In the genomic region with DNA sequence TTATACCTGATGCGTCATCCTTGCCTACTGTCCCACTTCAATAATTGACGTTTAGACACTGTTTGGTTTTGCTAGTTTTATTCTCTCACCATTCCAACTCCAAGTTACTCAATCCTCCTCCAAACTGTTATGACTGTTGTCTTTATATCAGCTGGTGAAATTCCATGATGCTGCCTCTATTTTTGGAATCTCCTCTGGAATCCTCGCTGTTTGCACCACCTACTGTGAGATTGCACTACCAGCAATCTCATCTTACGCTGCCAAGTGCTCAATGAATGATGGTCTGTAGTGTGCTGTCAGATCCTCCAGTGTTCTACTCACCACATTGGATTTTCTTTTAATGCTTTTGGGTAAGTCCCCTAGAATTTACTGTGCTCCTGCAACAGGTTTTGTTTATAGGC, we compare ENCODE assay signal across 2 cellular contexts.
TF ChIP-seq lines count a peak whose summit lies in the region.

No MANE protein-coding gene starts in this region.

TF ChIP-seq in GM23338, 12 proteins besides CTCF, POLR2A, EP300 and RAD21 (continued from another document):
- TF ChIP-seq ZNF331 (CRISPR knock-in tag; IDR thresholded peaks at IDR 0.05; ENCODE audit: low read depth) (no peak), JUNB (IDR thresholded peaks at IDR 0.05; ENCODE audit: unreplicated experiment) (no peak), CREB1 (CRISPR knock-in tag; IDR thresholded peaks at IDR 0.05; ENCODE audit: low read depth) (no peak), ZNF114 (CRISPR knock-in tag; IDR thresholded peaks at IDR 0.05) (no peak), EZH2 (IDR thresholded peaks at IDR 0.05; ENCODE audit: low read depth, unreplicated experiment) (no peak), NANOG (IDR thresholded peaks at IDR 0.05; ENCODE audit: borderline replicate concordance) (no peak), EZH2phosphoT487 (IDR thresholded peaks at IDR 0.05; ENCODE audit: unreplicated experiment) (no peak)
- TF ChIP-seq, protein P1, sequence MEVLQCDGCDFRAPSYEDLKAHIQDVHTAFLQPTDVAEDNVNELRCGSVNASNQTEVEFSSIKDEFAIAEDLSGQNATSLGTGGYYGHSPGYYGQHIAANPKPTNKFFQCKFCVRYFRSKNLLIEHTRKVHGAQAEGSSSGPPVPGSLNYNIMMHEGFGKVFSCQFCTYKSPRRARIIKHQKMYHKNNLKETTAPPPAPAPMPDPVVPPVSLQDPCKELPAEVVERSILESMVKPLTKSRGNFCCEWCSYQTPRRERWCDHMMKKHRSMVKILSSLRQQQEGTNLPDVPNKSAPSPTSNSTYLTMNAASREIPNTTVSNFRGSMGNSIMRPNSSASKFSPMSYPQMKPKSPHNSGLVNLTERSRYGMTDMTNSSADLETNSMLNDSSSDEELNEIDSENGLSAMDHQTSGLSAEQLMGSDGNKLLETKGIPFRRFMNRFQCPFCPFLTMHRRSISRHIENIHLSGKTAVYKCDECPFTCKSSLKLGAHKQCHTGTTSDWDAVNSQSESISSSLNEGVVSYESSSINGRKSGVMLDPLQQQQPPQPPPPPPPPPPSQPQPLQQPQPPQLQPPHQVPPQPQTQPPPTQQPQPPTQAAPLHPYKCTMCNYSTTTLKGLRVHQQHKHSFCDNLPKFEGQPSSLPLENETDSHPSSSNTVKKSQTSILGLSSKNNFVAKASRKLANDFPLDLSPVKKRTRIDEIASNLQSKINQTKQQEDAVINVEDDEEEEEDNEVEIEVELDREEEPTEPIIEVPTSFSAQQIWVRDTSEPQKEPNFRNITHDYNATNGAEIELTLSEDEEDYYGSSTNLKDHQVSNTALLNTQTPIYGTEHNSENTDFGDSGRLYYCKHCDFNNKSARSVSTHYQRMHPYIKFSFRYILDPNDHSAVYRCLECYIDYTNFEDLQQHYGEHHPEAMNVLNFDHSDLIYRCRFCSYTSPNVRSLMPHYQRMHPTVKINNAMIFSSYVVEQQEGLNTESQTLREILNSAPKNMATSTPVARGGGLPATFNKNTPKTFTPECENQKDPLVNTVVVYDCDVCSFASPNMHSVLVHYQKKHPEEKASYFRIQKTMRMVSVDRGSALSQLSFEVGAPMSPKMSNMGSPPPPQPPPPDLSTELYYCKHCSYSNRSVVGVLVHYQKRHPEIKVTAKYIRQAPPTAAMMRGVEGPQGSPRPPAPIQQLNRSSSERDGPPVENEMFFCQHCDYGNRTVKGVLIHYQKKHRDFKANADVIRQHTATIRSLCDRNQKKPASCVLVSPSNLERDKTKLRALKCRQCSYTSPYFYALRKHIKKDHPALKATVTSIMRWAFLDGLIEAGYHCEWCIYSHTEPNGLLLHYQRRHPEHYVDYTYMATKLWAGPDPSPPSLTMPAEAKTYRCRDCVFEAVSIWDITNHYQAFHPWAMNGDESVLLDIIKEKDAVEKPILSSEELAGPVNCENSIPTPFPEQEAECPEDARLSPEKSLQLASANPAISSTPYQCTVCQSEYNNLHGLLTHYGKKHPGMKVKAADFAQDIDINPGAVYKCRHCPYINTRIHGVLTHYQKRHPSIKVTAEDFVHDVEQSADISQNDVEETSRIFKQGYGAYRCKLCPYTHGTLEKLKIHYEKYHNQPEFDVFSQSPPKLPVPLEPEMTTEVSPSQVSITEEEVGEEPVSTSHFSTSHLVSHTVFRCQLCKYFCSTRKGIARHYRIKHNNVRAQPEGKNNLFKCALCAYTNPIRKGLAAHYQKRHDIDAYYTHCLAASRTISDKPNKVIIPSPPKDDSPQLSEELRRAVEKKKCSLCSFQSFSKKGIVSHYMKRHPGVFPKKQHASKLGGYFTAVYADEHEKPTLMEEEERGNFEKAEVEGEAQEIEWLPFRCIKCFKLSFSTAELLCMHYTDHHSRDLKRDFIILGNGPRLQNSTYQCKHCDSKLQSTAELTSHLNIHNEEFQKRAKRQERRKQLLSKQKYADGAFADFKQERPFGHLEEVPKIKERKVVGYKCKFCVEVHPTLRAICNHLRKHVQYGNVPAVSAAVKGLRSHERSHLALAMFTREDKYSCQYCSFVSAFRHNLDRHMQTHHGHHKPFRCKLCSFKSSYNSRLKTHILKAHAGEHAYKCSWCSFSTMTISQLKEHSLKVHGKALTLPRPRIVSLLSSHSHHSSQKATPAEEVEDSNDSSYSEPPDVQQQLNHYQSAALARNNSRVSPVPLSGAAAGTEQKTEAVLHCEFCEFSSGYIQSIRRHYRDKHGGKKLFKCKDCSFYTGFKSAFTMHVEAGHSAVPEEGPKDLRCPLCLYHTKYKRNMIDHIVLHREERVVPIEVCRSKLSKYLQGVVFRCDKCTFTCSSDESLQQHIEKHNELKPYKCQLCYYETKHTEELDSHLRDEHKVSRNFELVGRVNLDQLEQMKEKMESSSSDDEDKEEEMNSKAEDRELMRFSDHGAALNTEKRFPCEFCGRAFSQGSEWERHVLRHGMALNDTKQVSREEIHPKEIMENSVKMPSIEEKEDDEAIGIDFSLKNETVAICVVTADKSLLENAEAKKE (CRISPR knock-in tag; IDR thresholded peaks at IDR 0.05): no peak
- TF ChIP-seq, protein P2, sequence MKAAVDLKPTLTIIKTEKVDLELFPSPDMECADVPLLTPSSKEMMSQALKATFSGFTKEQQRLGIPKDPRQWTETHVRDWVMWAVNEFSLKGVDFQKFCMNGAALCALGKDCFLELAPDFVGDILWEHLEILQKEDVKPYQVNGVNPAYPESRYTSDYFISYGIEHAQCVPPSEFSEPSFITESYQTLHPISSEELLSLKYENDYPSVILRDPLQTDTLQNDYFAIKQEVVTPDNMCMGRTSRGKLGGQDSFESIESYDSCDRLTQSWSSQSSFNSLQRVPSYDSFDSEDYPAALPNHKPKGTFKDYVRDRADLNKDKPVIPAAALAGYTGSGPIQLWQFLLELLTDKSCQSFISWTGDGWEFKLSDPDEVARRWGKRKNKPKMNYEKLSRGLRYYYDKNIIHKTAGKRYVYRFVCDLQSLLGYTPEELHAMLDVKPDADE (IDR thresholded peaks at IDR 0.05): no peak
TF ChIP-seq in GM23338: peak in this region for 0.

TF ChIP-seq in SK-N-SH treated with all-trans-retinoic acid at 6 μM for 48 hours, 23 proteins besides CTCF, POLR2A, EP300 and RAD21 (continued from another document):
- TF ChIP-seq TCF4 (CRISPR knock-in tag; IDR thresholded peaks at IDR 0.05; ENCODE audit: borderline replicate concordance) (no peak), ZFP3 (CRISPR knock-in tag; IDR thresholded peaks at IDR 0.05) (no peak), ZNF8 (CRISPR knock-in tag; IDR thresholded peaks at IDR 0.05) (no peak), CSDC2 (CRISPR knock-in tag; IDR thresholded peaks at IDR 0.05) (no peak), RARB (CRISPR knock-in tag; IDR thresholded peaks at IDR 0.05) (no peak), ZC3H10 (CRISPR knock-in tag; IDR thresholded peaks at IDR 0.05) (no peak)
- TF ChIP-seq, protein P3, sequence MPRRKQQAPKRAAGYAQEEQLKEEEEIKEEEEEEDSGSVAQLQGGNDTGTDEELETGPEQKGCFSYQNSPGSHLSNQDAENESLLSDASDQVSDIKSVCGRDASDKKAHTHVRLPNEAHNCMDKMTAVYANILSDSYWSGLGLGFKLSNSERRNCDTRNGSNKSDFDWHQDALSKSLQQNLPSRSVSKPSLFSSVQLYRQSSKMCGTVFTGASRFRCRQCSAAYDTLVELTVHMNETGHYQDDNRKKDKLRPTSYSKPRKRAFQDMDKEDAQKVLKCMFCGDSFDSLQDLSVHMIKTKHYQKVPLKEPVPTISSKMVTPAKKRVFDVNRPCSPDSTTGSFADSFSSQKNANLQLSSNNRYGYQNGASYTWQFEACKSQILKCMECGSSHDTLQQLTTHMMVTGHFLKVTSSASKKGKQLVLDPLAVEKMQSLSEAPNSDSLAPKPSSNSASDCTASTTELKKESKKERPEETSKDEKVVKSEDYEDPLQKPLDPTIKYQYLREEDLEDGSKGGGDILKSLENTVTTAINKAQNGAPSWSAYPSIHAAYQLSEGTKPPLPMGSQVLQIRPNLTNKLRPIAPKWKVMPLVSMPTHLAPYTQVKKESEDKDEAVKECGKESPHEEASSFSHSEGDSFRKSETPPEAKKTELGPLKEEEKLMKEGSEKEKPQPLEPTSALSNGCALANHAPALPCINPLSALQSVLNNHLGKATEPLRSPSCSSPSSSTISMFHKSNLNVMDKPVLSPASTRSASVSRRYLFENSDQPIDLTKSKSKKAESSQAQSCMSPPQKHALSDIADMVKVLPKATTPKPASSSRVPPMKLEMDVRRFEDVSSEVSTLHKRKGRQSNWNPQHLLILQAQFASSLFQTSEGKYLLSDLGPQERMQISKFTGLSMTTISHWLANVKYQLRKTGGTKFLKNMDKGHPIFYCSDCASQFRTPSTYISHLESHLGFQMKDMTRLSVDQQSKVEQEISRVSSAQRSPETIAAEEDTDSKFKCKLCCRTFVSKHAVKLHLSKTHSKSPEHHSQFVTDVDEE (CRISPR knock-in tag; IDR thresholded peaks at IDR 0.05): no peak
- TF ChIP-seq, protein P4, sequence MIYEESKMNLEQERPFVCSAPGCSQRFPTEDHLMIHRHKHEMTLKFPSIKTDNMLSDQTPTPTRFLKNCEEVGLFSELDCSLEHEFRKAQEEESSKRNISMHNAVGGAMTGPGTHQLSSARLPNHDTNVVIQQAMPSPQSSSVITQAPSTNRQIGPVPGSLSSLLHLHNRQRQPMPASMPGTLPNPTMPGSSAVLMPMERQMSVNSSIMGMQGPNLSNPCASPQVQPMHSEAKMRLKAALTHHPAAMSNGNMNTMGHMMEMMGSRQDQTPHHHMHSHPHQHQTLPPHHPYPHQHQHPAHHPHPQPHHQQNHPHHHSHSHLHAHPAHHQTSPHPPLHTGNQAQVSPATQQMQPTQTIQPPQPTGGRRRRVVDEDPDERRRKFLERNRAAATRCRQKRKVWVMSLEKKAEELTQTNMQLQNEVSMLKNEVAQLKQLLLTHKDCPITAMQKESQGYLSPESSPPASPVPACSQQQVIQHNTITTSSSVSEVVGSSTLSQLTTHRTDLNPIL (CRISPR knock-in tag; IDR thresholded peaks at IDR 0.05; ENCODE audit: low read depth): no peak
- TF ChIP-seq, protein P5, sequence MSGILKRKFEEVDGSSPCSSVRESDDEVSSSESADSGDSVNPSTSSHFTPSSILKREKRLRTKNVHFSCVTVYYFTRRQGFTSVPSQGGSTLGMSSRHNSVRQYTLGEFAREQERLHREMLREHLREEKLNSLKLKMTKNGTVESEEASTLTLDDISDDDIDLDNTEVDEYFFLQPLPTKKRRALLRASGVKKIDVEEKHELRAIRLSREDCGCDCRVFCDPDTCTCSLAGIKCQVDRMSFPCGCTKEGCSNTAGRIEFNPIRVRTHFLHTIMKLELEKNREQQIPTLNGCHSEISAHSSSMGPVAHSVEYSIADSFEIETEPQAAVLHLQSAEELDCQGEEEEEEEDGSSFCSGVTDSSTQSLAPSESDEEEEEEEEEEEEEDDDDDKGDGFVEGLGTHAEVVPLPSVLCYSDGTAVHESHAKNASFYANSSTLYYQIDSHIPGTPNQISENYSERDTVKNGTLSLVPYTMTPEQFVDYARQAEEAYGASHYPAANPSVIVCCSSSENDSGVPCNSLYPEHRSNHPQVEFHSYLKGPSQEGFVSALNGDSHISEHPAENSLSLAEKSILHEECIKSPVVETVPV (CRISPR knock-in tag; IDR thresholded peaks at IDR 0.05): no peak
